ENCODE assay signal across 17 cellular contexts in the genomic region with DNA sequence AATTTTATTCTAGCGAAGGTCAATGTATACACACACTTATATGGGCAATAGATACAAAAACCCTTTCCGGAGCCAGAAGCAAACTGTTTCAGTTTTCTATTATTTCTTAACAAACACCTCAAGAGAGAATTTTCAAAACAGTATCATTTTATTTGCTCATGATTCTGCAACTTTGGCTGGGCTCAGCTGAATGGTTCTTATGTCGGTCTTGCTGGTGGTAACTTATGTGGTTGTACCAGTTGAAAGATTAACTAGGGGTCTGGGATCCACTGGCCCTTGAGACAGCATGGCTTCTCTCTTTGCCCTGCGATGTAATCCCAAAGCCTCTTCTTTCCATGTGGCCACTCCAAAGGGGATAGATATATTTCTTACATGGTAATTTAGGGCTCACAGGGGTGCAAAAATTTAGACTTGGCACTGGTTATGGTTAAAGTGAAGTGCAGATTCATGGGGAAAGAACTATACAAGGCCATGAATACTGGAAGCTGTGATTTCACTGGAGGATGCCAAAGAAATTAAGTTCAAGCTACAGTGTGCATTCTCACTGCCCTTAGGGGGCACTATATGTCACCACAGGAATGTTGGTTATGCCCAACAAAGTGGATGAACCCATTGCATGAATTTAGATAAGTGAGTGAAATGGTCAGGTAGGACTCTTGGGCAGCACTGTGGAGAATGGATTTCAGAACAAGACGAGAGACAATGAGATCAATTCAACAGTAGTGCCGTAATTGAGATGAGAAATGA.
"Had no signal": no experiment of that assay in that cellular context is flagged by ENCODE, and none has a peak within 500 bp of the region (broad histone marks: within the 10 kb centered on the region; RNA-seq: fewer than 3 reads in every experiment).

No MANE protein-coding gene starts in this region.

- H3K9me3 ChIP-seq: colonic mucosa had no signal

- DNase-seq: activated CD4-positive, alpha-beta T cell treated with anti-CD3 and anti-CD28 coated beads, Interleukin-2, amount 50 U/mL, for 1 hour; activated naive CD4-positive, alpha-beta T cell treated with anti-CD3 and anti-CD28 coated beads, Interleukin-2, amount 10 ng/mL, durations not matched to agents 7 days and 5 days; activated T-cell treated with anti-CD3 and anti-CD28 coated beads for 4 hours; caudate nucleus; colonic mucosa; heart right ventricle; nucleus accumbens; right cardiac atrium; tibial artery; uterus had no signal

- H3K4me3 ChIP-seq: colonic mucosa, heart right ventricle, tibial artery, uterus had no signal

- H3K27me3 Mint-ChIP-seq: activated naive CD4-positive, alpha-beta T cell treated with anti-CD3 and anti-CD28 coated beads, Interleukin-2, amount 10 ng/mL, durations not matched to agents 7 days and 5 days; activated T-helper 17 cell treated with anti-CD3 and anti-CD28 coated beads, Interleukin-2, amount 50 U/mL, for 72 hours; natural killer cell treated with Interleukin-12 subunit alpha and Interleukin-12 subunit beta and Interleukin-15 and Interleukin-18, amount 100 ng/mL, for 72 hours had no signal

- H3K36me3 Mint-ChIP-seq: activated naive CD4-positive, alpha-beta T cell treated with anti-CD3 and anti-CD28 coated beads, Interleukin-2, amount 10 ng/mL, durations not matched to agents 7 days and 5 days; natural killer cell treated with Interleukin-12 subunit alpha and Interleukin-12 subunit beta and Interleukin-15 and Interleukin-18, amount 100 ng/mL, for 72 hours; stimulated activated effector memory CD8-positive, alpha-beta T cell treated with anti-CD3 and anti-CD28 coated beads, Interleukin-12 subunit alpha, Interleukin-12 subunit beta, amount 100 ng/mL, for 72 hours had no signal

- H3K4me1 Mint-ChIP-seq: activated naive CD4-positive, alpha-beta T cell treated with anti-CD3 and anti-CD28 coated beads, Interleukin-2, amount 10 ng/mL, durations not matched to agents 7 days and 5 days; activated T-helper 17 cell treated with anti-CD3 and anti-CD28 coated beads, Interleukin-2, amount 50 U/mL, for 72 hours; stimulated activated effector memory CD8-positive, alpha-beta T cell treated with anti-CD3 and anti-CD28 coated beads, Interleukin-12 subunit alpha, Interleukin-12 subunit beta, amount 100 ng/mL, for 72 hours had no signal

- H3K27ac ChIP-seq: colonic mucosa, heart right ventricle, tibial artery, uterus had no signal

- H3K4me3 Mint-ChIP-seq: activated naive CD4-positive, alpha-beta T cell treated with anti-CD3 and anti-CD28 coated beads, Interleukin-2, amount 10 ng/mL, durations not matched to agents 7 days and 5 days; activated T-helper 17 cell treated with anti-CD3 and anti-CD28 coated beads, Interleukin-2, amount 50 U/mL, for 72 hours; natural killer cell treated with Interleukin-12 subunit alpha and Interleukin-12 subunit beta and Interleukin-15 and Interleukin-18, amount 100 ng/mL, for 72 hours; stimulated activated effector memory CD8-positive, alpha-beta T cell treated with anti-CD3 and anti-CD28 coated beads, Interleukin-12 subunit alpha, Interleukin-12 subunit beta, amount 100 ng/mL, for 72 hours had no signal

- H3K4me1 ChIP-seq: colonic mucosa, heart right ventricle, tibial artery had no signal

- H3K27me3 ChIP-seq: colonic mucosa, heart right ventricle, tibial artery, uterus had no signal

- FAIRE-seq: endothelial cell of umbilical vein, frontal cortex, islet of Langerhans had no signal

- H3K27ac Mint-ChIP-seq: activated naive CD4-positive, alpha-beta T cell treated with anti-CD3 and anti-CD28 coated beads, Interleukin-2, amount 10 ng/mL, durations not matched to agents 7 days and 5 days; activated T-helper 17 cell treated with anti-CD3 and anti-CD28 coated beads, Interleukin-2, amount 50 U/mL, for 72 hours; natural killer cell treated with Interleukin-12 subunit alpha and Interleukin-12 subunit beta and Interleukin-15 and Interleukin-18, amount 100 ng/mL, for 72 hours; stimulated activated effector memory CD8-positive, alpha-beta T cell treated with anti-CD3 and anti-CD28 coated beads, Interleukin-12 subunit alpha, Interleukin-12 subunit beta, amount 100 ng/mL, for 72 hours had no signal

- ATAC-seq: activated T-helper 17 cell treated with anti-CD3 and anti-CD28 coated beads, Interleukin-2, amount 50 U/mL, for 72 hours; heart right ventricle; left lobe of liver; natural killer cell treated with Interleukin-12 subunit alpha and Interleukin-12 subunit beta and Interleukin-15 and Interleukin-18, amount 100 ng/mL, for 72 hours; right cardiac atrium; stimulated activated effector memory CD8-positive, alpha-beta T cell treated with anti-CD3 and anti-CD28 coated beads, Interleukin-12 subunit alpha, Interleukin-12 subunit beta, amount 100 ng/mL, for 72 hours had no signal

- H3K36me3 ChIP-seq: colonic mucosa, heart right ventricle, tibial artery, uterus had no signal
